22 cellular contexts compared by ENCODE assay signal in the genomic region with DNA sequence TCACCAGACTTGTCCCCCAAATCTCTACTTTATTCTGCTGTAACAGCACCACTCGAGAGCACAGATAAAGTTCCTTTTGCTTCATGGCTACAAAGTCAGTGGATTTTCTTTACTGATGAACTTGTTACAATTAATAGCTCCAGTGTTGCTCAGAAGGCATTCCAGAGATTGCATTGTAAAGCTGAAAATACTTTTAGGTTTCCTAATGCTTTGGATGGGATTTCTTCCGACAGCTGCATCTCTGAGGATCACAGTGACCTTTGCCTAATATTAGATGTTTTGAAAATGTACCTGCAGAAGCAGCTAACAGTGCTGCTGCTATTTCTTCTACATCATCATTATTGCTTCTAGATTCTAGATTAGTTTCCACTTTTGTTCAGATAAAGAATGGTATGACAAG. TPM values are rescaled to one million over a fixed set of nuclear protein-coding genes. Genes with fewer than 3 reads are reported as not detected.
"Had no signal": no experiment of that assay in that cellular context is flagged by ENCODE, and none has a peak within 500 bp of the region (broad histone marks: within the 10 kb centered on the region; RNA-seq: fewer than 3 reads in every experiment).

No MANE protein-coding gene starts in this region.

- ATAC-seq: gastroesophageal sphincter; left cardiac atrium; left ventricle myocardium superior; naive thymus-derived CD8-positive, alpha-beta T cell; stimulated activated naive CD8-positive, alpha-beta T cell treated with anti-CD3 and anti-CD28 coated beads, Interleukin-15, Interleukin-2, amounts not matched to agents 100 U/mL and 50 U/mL, for 24 hours; upper lobe of right lung had no signal

- H3K4me2 ChIP-seq: smooth muscle cell had no signal

- H3K4me1 ChIP-seq: colonic mucosa, esophagus squamous epithelium, gastroesophageal sphincter, right atrium auricular region, suprapubic skin, thyroid gland, upper lobe of right lung, vagina had no signal

- H3K36me3 Mint-ChIP-seq: naive thymus-derived CD8-positive, alpha-beta T cell had no signal

- DNase-seq: colonic mucosa; dermis blood vessel endothelial cell; esophagus squamous epithelium; foreskin fibroblast; glutamatergic neuron; immature natural killer cell; kidney; left cardiac atrium; left ventricle myocardium superior; mesenchymal stem cell; naive thymus-derived CD8-positive, alpha-beta T cell; posterior cingulate gyrus; stimulated activated CD4-positive, alpha-beta T cell treated with anti-CD3 and anti-CD28 coated beads, Interleukin-2, amount 100 ng/mL, for 48 hours; stimulated activated naive CD8-positive, alpha-beta T cell treated with anti-CD3 and anti-CD28 coated beads, Interleukin-15, Interleukin-2, amounts not matched to agents 100 U/mL and 50 U/mL, for 24 hours; thyroid gland; upper lobe of right lung had no signal

- H3K36me3 ChIP-seq: colonic mucosa, thyroid gland had no signal

- H3K9me3 ChIP-seq: colonic mucosa, esophagus squamous epithelium, gastroesophageal sphincter, right atrium auricular region, suprapubic skin, thyroid gland, upper lobe of right lung, vagina had no signal

- H3K9me3 Mint-ChIP-seq: immature natural killer cell; naive thymus-derived CD8-positive, alpha-beta T cell had no signal

- H3K4me3 Mint-ChIP-seq: immature natural killer cell; naive thymus-derived CD8-positive, alpha-beta T cell had no signal

- H3K27ac ChIP-seq: colonic mucosa, esophagus squamous epithelium, gastroesophageal sphincter, right atrium auricular region, suprapubic skin, thyroid gland, upper lobe of right lung, vagina had no signal

- H3K27me3 ChIP-seq: colonic mucosa, esophagus squamous epithelium, gastroesophageal sphincter, right atrium auricular region, suprapubic skin, thyroid gland, upper lobe of right lung, vagina had no signal

- H3K27ac Mint-ChIP-seq: immature natural killer cell; naive thymus-derived CD8-positive, alpha-beta T cell had no signal

- H3K4me3 ChIP-seq: colonic mucosa, esophagus squamous epithelium, gastroesophageal sphincter, lung, right atrium auricular region, smooth muscle cell, suprapubic skin, thyroid gland, upper lobe of right lung, vagina had no signal

- H3K4me1 Mint-ChIP-seq: immature natural killer cell had no signal

RNA-seq across cellular contexts. Expression of a gene that starts 58.8 kb away (rescaled TPM):
- total RNA-seq: left ventricle myocardium superior; naive thymus-derived CD8-positive, alpha-beta T cell; smooth muscle cell; vagina had no signal
